Comparison of ENCODE assay signal across 20 cellular contexts in genomic region chr1:61174060-61174788, GRCh38.
A peak's percentile ranks its signal among the peaks of the same experiment; 100 is the strongest.
DNase-seq lines count a peak whose midpoint lies in the region; ATAC-seq, FAIRE-seq and TF ChIP-seq lines count a peak whose summit lies in the region.
"Had no signal": no experiment of that assay in that cellular context is flagged by ENCODE, and none has a peak within 500 bp of the region (broad histone marks: within the 10 kb centered on the region; RNA-seq: fewer than 3 reads in every experiment).

No MANE protein-coding gene starts in this region.

- TF ChIP-seq POLR2A in H1 (IDR thresholded peaks at IDR 0.05; ENCODE audit: control extremely low read depth in 1 of 2, low read depth in 2 of 2, low read length in 2 of 2) = no peak
- TF ChIP-seq POLR2A in gastrocnemius medialis (IDR thresholded peaks at IDR 0.05) = no peak

- in situ Hi-C loops in gastrocnemius medialis (cut with MboI; ENCODE audit: low sequenced_read_pairs in 4 of 4) = no loop called here

- CTCF ChIA-PET in H1 (lab: Charles Lee; ENCODE audit: partially characterized antibody) = interaction anchor here (1.2 to 2.1 kb wide), 5 partner anchors 17 to 276 kb away, joined by 3 to 5 read pairs (median 4); no protein-coding TSS in a partner anchor

- no peak overlapping the region for H3K56ac ChIP-seq in H1 (replicated peaks; ENCODE audit: insufficient read length, low read depth, low read length)

- no peak overlapping the region for H3K18ac ChIP-seq in H1 (ENCODE audit: extremely low read depth, low read length)

- H3K27me3 ChIP-seq in H1 (replicated peaks in 1 of 4; ENCODE audit: control insufficient read depth in 3 of 4, extremely low read depth in 1 of 4, insufficient read depth in 3 of 4, low read length in 3 of 4) (no peaks in the 10 kb centered on the region), gastrocnemius medialis (no peaks in the 10 kb centered on the region)
- H3K27me3 ChIP-seq: BLaER1, uterus had no signal

- no peak overlapping the region for H2BK5ac ChIP-seq in H1 (ENCODE audit: low read depth, low read length)

- H3K23me2 ChIP-seq in H1 (ENCODE audit: low read depth, low read length) = no peaks in the 10 kb centered on the region

- H4K91ac ChIP-seq in H1 (replicated peaks; ENCODE audit: insufficient read length, low read length) = no peak overlapping the region

- H2AK5ac ChIP-seq in H1 (ENCODE audit: low read depth, low read length) = no peak overlapping the region

- H3K36me3 ChIP-seq in H1 (ENCODE audit: control insufficient read depth in 2 of 4, insufficient read depth in 4 of 4, low read length in 3 of 4) = no peaks in the 10 kb centered on the region
- no peaks in the 10 kb centered on the region for H3K36me3 ChIP-seq in gastrocnemius medialis
- H3K36me3 ChIP-seq: BLaER1, uterus had no signal

- H2BK15ac ChIP-seq in H1 (ENCODE audit: low read length) = no peak overlapping the region

- no peak overlapping the region for H3K9ac ChIP-seq in H1 (replicated peaks in 1 of 4; ENCODE audit: extremely low read depth in 1 of 4, low read depth in 3 of 4, low read length in 3 of 4)
- H3K9ac ChIP-seq: BLaER1 had no signal

- ATAC-seq in GM21526 (IDR thresholded peaks at IDR 0.05; ENCODE audit: low FRiP score, unreplicated experiment) (peak; percentile 76), gastrocnemius medialis (peak; percentile 80 to 90), GM21825 (IDR thresholded peaks at IDR 0.05; ENCODE audit: unreplicated experiment) (no peak)
- ATAC-seq: stimulated activated effector memory CD8-positive, alpha-beta T cell treated with anti-CD3 and anti-CD28 coated beads, Interleukin-12 subunit alpha, Interleukin-12 subunit beta, amount 100 ng/mL, for 72 hours had no signal

- H2BK20ac ChIP-seq in H1 (ENCODE audit: low read length) = no peak overlapping the region

- H3K79me2 ChIP-seq in H1 (ENCODE audit: control insufficient read depth in 1 of 2, insufficient read depth in 2 of 2, low read length in 2 of 2) = no peaks in the 10 kb centered on the region

- 68% methylated on average over 5 of the region's 5 CpGs; no CpG with 5 or more reads in 1 of the 2 experiments for WGBS in H1 (ENCODE audit: extremely low coverage in 1 of 2, insufficient coverage in 1 of 2, insufficient read length in 1 of 2, insufficient replicate concordance in 2 of 2, low coverage in 1 of 2, low lambda C conversion rate in 2 of 2, missing lambda C conversion rate in 1 of 2), 2 experiments

- no peaks in the 10 kb centered on the region for H3K9me3 ChIP-seq in H1 (ENCODE audit: insufficient read depth in 2 of 2, low read depth in 1 of 2, low read length in 1 of 2)
- no peaks in the 10 kb centered on the region for H3K9me3 ChIP-seq in gastrocnemius medialis
- H3K9me3 ChIP-seq: BLaER1, uterus had no signal

- H3K27ac ChIP-seq in H1 (ENCODE audit: low read depth, low read length) = no peak overlapping the region
- H3K27ac ChIP-seq in gastrocnemius medialis = peak overlapping the region; percentile 62 to 72 (median 70)
- H3K27ac ChIP-seq: BLaER1, RWPE1, uterus had no signal

- H4K8ac ChIP-seq in H1 (ENCODE audit: extremely low read depth, insufficient read depth, low read length) = no peak overlapping the region

- no peak overlapping the region for H3K4me3 ChIP-seq in H1 (ENCODE audit: extremely low read depth in 1 of 4, insufficient read depth in 2 of 4, low read depth in 3 of 4, low read length in 4 of 4)
- H3K4me3 ChIP-seq in gastrocnemius medialis = no peak overlapping the region
- H3K4me3 ChIP-seq: BLaER1, uterus had no signal

- intact Hi-C loops in gastrocnemius medialis (cut with DNase I; ENCODE audit: low total_unique reads) = no loop called here

- H4K20me1 ChIP-seq in H1 (replicated peaks in 1 of 2; ENCODE audit: control insufficient read depth in 1 of 2, insufficient read depth in 2 of 2, low read length in 2 of 2) = no peaks in the 10 kb centered on the region
- H4K20me1 ChIP-seq: BLaER1 had no signal

- H3K4me2 ChIP-seq in H1 (ENCODE audit: insufficient read depth in 1 of 2, low read depth in 2 of 2, low read length in 2 of 2) = no peak overlapping the region

- FAIRE-seq in H1 (lab: Jason Lieb, UNC) = no peak
- FAIRE-seq: frontal cortex had no signal

- TF ChIP-seq RAD21 in H1 (IDR thresholded peaks at IDR 0.05 in 1 of 2, conservative IDR thresholded peaks at IDR 0.05 in 1 of 2; ENCODE audit: low read depth in 2 of 2, low read length in 2 of 2) = no peak

- peaks cover 0 to 5% (median 2%) of the 10 kb centered on the region in 4 experiments; a peak in 2 of 7 replicates for H3K4me1 ChIP-seq in H1 (replicated peaks in 1 of 4; ENCODE audit: control insufficient read depth in 3 of 4, insufficient read depth in 4 of 4, low read length in 3 of 4)
- peaks cover 81 to 84% of the 10 kb centered on the region in 2 donors for H3K4me1 ChIP-seq in gastrocnemius medialis

- H3K79me1 ChIP-seq in H1 (ENCODE audit: low read depth, low read length) = no peaks in the 10 kb centered on the region

- no peak overlapping the region for H3K23ac ChIP-seq in H1 (ENCODE audit: insufficient read length)

- 0 out of 2 replicates have a peak overlapping the region, but pooled peaks have one; percentile 39 for H2AFZ ChIP-seq in H1 (ENCODE audit: low read length)

- no peak overlapping the region for H3K14ac ChIP-seq in H1 (ENCODE audit: insufficient read length)

- no peak overlapping the region for H2BK12ac ChIP-seq in H1 (ENCODE audit: low read depth, low read length)

- TF ChIP-seq EP300 in H1 (IDR thresholded peaks at IDR 0.05; ENCODE audit: borderline replicate concordance in 1 of 2, low read depth in 2 of 2, low read length in 2 of 2) = no peak

- POLR2A ChIA-PET in H1 (lab: Charles Lee; ENCODE audit: partially characterized antibody) = interaction anchor here (0.7 to 1.1 kb wide), 2 partner anchors 10 to 493 kb away, joined by 3 read pairs; no protein-coding TSS in a partner anchor

- no peak overlapping the region for H4K5ac ChIP-seq in H1 (ENCODE audit: insufficient read length, low read depth, low read length)

- no peak overlapping the region for H3K4ac ChIP-seq in H1 (replicated peaks; ENCODE audit: insufficient read length, low read depth, low read length)

- TF ChIP-seq CTCF in H1 (IDR thresholded peaks at IDR 0.05; ENCODE audit: control extremely low read depth in 1 of 3, insufficient read depth in 1 of 3, low read depth in 1 of 3, low read length in 3 of 3) (no peak), gastrocnemius medialis (IDR thresholded peaks at IDR 0.05 in 4 of 5, conservative IDR thresholded peaks at IDR 0.05 in 1 of 5) (no peak)

- DNase-seq in NCI-H69 (lab: John Stamatoyannopoulos, UW) (peak; percentile 66), H1 (ENCODE audit: low read depth in 1 of 2, low spot score in 2 of 2) (no peak), gastrocnemius medialis (peak; percentile 50 to 78), NCI-H510A treated with DMSO at 0.1 percent for 48 hours (lab: John Stamatoyannopoulos, UW) (no peak), DMS153 (lab: John Stamatoyannopoulos, UW) (no peak)
- DNase-seq: activated CD4-positive, alpha-beta T cell treated with anti-CD3 and anti-CD28 coated beads for 1 hour; activated CD8-positive, alpha-beta memory T cell treated with anti-CD3 and anti-CD28 coated beads, Interleukin-2, amount 50 U/mL, for 48 hours; activated naive CD4-positive, alpha-beta T cell treated with anti-CD3 and anti-CD28 coated beads, Interleukin-2, amount 50 U/mL, for 16 hours; DMS79; KG1; midbrain; NCI-H1694; NCI-H526; uterus had no signal

- H2BK120ac ChIP-seq in H1 (replicated peaks; ENCODE audit: low read depth, low read length) = peak overlapping the region; percentile 13

TF ChIP-seq in H1, 55 proteins besides CTCF, POLR2A, EP300 and RAD21:
- no peak for TF ChIP-seq POLR2AphosphoS5 (IDR thresholded peaks at IDR 0.05; ENCODE audit: low read depth, low read length)
- no peak for TF ChIP-seq BCL11A (IDR thresholded peaks at IDR 0.05; ENCODE audit: low read depth in 2 of 2, low read length in 2 of 2)
- no peak for TF ChIP-seq CTBP2 (IDR thresholded peaks at IDR 0.05; ENCODE audit: borderline replicate concordance, insufficient read depth, insufficient read length, low read length)
- TF ChIP-seq EGR1 (IDR thresholded peaks at IDR 0.05; ENCODE audit: borderline replicate concordance, low read depth, low read length) = no peak
- TF ChIP-seq TAF7 (optimal IDR thresholded peaks at IDR 0.05; ENCODE audit: borderline replicate concordance, low read depth, low read length) = no peak

Comparison
In these comparisons a context has a peak if more than half of its experiments do, and no peak if none do; other contexts are left out.
1. DNase-seq: peak in NCI-H69 (single experiment) and gastrocnemius medialis (2 of 2); none in H1 (0 of 2), NCI-H510A treated with DMSO at 0.1 percent for 48 hours (single experiment) and DMS153 (single experiment).